In the genomic region with DNA sequence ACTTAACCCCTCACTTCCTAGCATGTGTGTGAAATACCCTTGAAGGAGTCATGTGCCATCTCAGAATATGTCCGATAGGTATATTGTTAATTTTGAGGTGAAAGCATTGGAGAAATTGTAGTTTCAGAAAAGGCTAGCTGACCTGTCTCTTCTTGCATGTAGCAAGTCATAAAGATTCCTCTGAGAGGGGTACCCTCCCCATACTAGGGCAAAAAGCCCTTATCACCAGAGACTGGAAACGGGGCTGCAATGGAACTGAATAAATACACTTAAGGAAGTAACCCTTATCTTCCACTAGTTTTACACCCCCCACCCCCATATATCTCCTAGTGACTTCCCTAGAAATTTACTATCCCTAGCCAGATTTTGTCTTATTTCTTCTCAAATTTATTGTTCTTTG, we compare ENCODE assay signal across 1 cellular context.
TF ChIP-seq lines count a peak whose summit lies in the region.

No MANE protein-coding gene starts in this region.

TF ChIP-seq in HEK293, 187 proteins besides CTCF, POLR2A, EP300 and RAD21 (continued from another document):
- TF ChIP-seq, protein P1, sequence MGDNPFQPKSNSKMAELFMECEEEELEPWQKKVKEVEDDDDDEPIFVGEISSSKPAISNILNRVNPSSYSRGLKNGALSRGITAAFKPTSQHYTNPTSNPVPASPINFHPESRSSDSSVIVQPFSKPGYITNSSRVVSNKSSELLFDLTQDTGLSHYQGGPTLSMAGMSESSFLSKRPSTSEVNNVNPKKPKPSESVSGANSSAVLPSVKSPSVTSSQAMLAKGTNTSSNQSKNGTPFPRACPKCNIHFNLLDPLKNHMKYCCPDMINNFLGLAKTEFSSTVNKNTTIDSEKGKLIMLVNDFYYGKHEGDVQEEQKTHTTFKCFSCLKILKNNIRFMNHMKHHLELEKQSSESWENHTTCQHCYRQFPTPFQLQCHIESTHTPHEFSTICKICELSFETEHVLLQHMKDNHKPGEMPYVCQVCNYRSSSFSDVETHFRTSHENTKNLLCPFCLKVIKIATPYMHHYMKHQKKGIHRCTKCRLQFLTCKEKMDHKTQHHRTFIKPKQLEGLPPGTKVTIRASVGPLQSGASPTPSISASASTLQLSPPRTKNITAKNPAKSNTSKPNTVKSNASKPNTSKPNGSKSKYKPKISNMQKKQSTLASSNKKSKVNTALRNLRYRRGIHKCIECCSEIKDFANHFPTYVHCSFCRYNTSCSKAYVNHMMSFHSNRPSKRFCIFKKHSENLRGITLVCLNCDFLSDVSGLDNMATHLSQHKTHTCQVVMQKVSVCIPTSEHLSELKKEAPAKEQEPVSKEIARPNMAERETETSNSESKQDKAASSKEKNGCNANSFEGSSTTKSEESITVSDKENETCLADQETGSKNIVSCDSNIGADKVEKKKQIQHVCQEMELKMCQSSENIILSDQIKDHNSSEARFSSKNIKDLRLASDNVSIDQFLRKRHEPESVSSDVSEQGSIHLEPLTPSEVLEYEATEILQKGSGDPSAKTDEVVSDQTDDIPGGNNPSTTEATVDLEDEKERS (tag by site-specific recombination; IDR thresholded peaks at IDR 0.05), result no peak
- TF ChIP-seq ZNF792 (tag by site-specific recombination; IDR thresholded peaks at IDR 0.05) (no peak), ZSCAN16 (tag by site-specific recombination; IDR thresholded peaks at IDR 0.05) (no peak), SETDB1 (IDR thresholded peaks at IDR 0.05; ENCODE audit: insufficient read length, low read length) (no peak), SP2 (tag by site-specific recombination; IDR thresholded peaks at IDR 0.05) (no peak)
- TF ChIP-seq, protein P2, sequence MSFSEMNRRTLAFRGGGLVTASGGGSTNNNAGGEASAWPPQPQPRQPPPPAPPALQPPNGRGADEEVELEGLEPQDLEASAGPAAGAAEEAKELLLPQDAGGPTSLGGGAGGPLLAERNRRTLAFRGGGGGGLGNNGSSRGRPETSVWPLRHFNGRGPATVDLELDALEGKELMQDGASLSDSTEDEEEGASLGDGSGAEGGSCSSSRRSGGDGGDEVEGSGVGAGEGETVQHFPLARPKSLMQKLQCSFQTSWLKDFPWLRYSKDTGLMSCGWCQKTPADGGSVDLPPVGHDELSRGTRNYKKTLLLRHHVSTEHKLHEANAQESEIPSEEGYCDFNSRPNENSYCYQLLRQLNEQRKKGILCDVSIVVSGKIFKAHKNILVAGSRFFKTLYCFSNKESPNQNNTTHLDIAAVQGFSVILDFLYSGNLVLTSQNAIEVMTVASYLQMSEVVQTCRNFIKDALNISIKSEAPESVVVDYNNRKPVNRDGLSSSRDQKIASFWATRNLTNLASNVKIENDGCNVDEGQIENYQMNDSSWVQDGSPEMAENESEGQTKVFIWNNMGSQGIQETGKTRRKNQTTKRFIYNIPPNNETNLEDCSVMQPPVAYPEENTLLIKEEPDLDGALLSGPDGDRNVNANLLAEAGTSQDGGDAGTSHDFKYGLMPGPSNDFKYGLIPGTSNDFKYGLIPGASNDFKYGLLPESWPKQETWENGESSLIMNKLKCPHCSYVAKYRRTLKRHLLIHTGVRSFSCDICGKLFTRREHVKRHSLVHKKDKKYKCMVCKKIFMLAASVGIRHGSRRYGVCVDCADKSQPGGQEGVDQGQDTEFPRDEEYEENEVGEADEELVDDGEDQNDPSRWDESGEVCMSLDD (tag by site-specific recombination; IDR thresholded peaks at IDR 0.05), result no peak
- TF ChIP-seq, protein P3, sequence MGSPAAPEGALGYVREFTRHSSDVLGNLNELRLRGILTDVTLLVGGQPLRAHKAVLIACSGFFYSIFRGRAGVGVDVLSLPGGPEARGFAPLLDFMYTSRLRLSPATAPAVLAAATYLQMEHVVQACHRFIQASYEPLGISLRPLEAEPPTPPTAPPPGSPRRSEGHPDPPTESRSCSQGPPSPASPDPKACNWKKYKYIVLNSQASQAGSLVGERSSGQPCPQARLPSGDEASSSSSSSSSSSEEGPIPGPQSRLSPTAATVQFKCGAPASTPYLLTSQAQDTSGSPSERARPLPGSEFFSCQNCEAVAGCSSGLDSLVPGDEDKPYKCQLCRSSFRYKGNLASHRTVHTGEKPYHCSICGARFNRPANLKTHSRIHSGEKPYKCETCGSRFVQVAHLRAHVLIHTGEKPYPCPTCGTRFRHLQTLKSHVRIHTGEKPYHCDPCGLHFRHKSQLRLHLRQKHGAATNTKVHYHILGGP (tag by site-specific recombination; IDR thresholded peaks at IDR 0.05), result no peak
- TF ChIP-seq, protein P4, sequence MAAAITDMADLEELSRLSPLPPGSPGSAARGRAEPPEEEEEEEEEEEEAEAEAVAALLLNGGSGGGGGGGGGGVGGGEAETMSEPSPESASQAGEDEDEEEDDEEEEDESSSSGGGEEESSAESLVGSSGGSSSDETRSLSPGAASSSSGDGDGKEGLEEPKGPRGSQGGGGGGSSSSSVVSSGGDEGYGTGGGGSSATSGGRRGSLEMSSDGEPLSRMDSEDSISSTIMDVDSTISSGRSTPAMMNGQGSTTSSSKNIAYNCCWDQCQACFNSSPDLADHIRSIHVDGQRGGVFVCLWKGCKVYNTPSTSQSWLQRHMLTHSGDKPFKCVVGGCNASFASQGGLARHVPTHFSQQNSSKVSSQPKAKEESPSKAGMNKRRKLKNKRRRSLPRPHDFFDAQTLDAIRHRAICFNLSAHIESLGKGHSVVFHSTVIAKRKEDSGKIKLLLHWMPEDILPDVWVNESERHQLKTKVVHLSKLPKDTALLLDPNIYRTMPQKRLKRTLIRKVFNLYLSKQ (tag by site-specific recombination; IDR thresholded peaks at IDR 0.05; ENCODE audit: borderline replicate concordance), result no peak
